ENCODE assay signal across 8 cellular contexts in the genomic region with DNA sequence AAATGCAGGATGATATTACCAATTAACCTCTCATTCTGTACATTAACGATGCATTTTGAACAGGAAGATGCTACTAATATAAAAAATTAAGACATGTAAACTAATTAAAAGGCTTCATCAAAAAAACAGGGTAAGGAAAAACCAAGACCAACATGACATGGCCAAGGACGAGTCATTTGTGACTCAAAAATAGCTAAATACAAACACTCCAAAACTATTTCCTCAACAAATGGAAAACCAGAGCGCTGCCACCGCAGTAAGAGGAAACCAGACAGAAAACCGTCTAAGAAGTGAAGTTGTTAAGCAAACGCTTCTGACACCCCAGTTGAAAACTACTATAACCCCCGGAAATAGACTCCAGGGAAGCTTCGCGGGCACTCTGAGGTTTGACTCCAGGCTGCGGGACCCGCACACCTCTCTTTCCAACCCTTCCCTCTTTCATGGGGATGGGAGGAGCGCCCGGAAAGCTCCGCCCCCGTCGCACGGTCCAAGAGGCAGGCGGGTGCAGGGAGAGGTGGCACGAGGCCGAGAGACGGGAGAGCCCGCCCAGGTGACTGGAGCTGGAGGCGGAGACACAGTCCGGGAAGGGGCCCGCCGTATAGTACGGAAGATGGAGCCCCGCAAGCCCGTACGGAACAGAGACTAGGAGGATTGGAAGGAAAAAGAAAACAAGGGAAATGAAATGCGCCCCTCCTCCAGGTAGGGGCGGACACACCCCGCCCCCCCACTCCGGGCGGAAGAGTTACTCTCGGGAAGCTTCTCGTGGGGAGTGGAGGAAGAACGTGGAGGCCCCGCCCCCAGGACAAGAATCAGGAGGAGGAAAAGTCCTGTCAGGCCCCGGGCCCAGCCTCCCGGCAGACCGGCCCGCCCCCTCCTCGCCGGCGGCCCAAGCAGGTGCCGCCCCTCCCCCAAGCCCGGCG. TPM values are rescaled to one million over a fixed set of nuclear protein-coding genes. Genes with fewer than 3 reads are reported as not detected.
DNase-seq lines count a peak whose midpoint lies in the region; TF ChIP-seq lines count a peak whose summit lies in the region.

No MANE protein-coding gene starts in this region.

- H3K27me3 Mint-ChIP-seq in activated naive CD4-positive, alpha-beta T cell treated with anti-CD3 and anti-CD28 coated beads, Interleukin-2, amount 50 U/mL, for 24 hours: no peaks in the 10 kb centered on the region

- TF ChIP-seq EP300 in suprapubic skin (IDR thresholded peaks at IDR 0.05): no peak

- DNase-seq in GF-D8 (lab: John Stamatoyannopoulos, UW): peak; percentile 91
- DNase-seq in HFF-Myc (ENCODE audit: extremely low read depth, low read depth): peak; percentile 54
- peak; percentile 95 for DNase-seq in MV-4-11 (lab: John Stamatoyannopoulos, UW)
- DNase-seq in SK-N-MC (ENCODE audit: low read depth, low spot score): no peak
- DNase-seq in glomerular endothelial cell (ENCODE audit: extremely low read depth, low read depth, low spot score): peak; percentile 42
- DNase-seq in nucleus accumbens (lab: John Stamatoyannopoulos, UW): peak; percentile 25 to 94 (median 83)
- peak; percentile 96 to 97 for DNase-seq in suprapubic skin (ENCODE audit: low spot score in 2 of 2)

- H3K4me3 ChIP-seq in HFF-Myc (replicated peaks; ENCODE audit: low read depth, low read length) (peak overlapping the region; percentile 75), SK-N-MC (peak overlapping the region; percentile 82), suprapubic skin (peak overlapping the region; percentile 88)

- H3K36me3 ChIP-seq in SK-N-MC (ENCODE audit: insufficient read depth, low read length): 0 out of 2 replicates have a peak, but pooled peaks cover 3% of the 10 kb centered on the region
- peaks cover 12% of the 10 kb centered on the region for H3K36me3 ChIP-seq in suprapubic skin

- H3K27ac Mint-ChIP-seq in activated naive CD4-positive, alpha-beta T cell treated with anti-CD3 and anti-CD28 coated beads, Interleukin-2, amount 50 U/mL, for 24 hours: peak overlapping the region; percentile 99

- no peak for TF ChIP-seq POLR2A in suprapubic skin (IDR thresholded peaks at IDR 0.05)

- H3K4me3 Mint-ChIP-seq in activated naive CD4-positive, alpha-beta T cell treated with anti-CD3 and anti-CD28 coated beads, Interleukin-2, amount 50 U/mL, for 24 hours: peak overlapping the region; percentile 99

- peaks cover 24% of the 10 kb centered on the region for H3K4me1 Mint-ChIP-seq in activated naive CD4-positive, alpha-beta T cell treated with anti-CD3 and anti-CD28 coated beads, Interleukin-2, amount 50 U/mL, for 24 hours

- peaks cover 18% of the 10 kb centered on the region for H3K4me1 ChIP-seq in suprapubic skin

- no peaks in the 10 kb centered on the region for H3K27me3 ChIP-seq in suprapubic skin

- TF ChIP-seq CTCF in HFF-Myc (IDR thresholded peaks at IDR 0.05; ENCODE audit: low read depth, low read length, missing control alignments) (no peak), suprapubic skin (IDR thresholded peaks at IDR 0.05) (no peak)

- under 1% methylated on average over 42 of the region's 49 CpGs for WGBS in suprapubic skin

- H3K9me3 Mint-ChIP-seq in activated naive CD4-positive, alpha-beta T cell treated with anti-CD3 and anti-CD28 coated beads, Interleukin-2, amount 50 U/mL, for 24 hours: no peaks in the 10 kb centered on the region

- peak overlapping the region; percentile 75 for H3K9ac ChIP-seq in SK-N-MC (ENCODE audit: insufficient read length)

- H3K27ac ChIP-seq in SK-N-MC: peak overlapping the region; percentile 87
- peak overlapping the region; percentile 99 for H3K27ac ChIP-seq in suprapubic skin

- H3K9me3 ChIP-seq in SK-N-MC (ENCODE audit: low read depth, low read length): no peaks in the 10 kb centered on the region
- no peaks in the 10 kb centered on the region for H3K9me3 ChIP-seq in suprapubic skin

- H3K36me3 Mint-ChIP-seq in activated naive CD4-positive, alpha-beta T cell treated with anti-CD3 and anti-CD28 coated beads, Interleukin-2, amount 50 U/mL, for 24 hours: no peaks in the 10 kb centered on the region

RNA-seq across cellular contexts. Expression of gene DCAF1, which starts 0.7 kb away (rescaled TPM):
- total RNA-seq in glomerular endothelial cell (10.2 and 12.7 TPM in 2 replicates), suprapubic skin (10 to 100 TPM; 18.9 to 29.9 (median 23.7) TPM)

RNA-seq across cellular contexts. Expression of gene RAD54L2, which starts 39.4 kb away (rescaled TPM):
- total RNA-seq in glomerular endothelial cell: 12.5 and 28.0 TPM in 2 replicates
- 10 to 100 TPM; 15.0 to 36.5 (median 20.4) TPM for total RNA-seq in suprapubic skin
